8 cellular contexts compared by ENCODE assay signal in the genomic region with DNA sequence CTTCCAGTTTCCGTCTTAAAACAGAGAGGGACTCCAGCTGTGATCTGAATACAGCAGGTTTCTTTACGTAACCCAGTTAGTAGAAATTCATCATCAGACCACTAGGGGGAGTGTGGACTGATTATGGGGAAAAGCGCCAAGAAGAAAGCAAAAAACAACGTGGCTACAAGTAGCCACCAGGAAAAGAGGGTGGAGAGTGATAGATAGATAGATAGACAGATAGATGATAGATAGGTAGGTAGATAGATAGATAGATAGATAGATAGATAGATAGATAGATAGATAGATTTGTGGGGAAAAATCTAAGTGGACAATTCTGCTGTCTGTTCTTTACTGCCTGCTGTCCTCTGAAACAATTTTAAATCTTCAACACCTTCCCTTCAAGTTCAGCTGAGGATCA. TPM values are rescaled to one million over a fixed set of nuclear protein-coding genes. Genes with fewer than 3 reads are reported as not detected.
DNase-seq lines count a peak whose midpoint lies in the region; ATAC-seq and TF ChIP-seq lines count a peak whose summit lies in the region.

No MANE protein-coding gene starts in this region.

- no peak overlapping the region for H3K4me2 ChIP-seq in trophoblast cell (ENCODE audit: low read length)

- POLR2A ChIA-PET in WTC11 (lab: Charles Lee) = interaction anchor here (0.6 kb wide), 2 partner anchors 34 to 1271 kb away, joined by 3 to 4 read pairs; no protein-coding TSS in a partner anchor

- H4K8ac ChIP-seq in trophoblast cell (ENCODE audit: low read depth, low read length) = no peak overlapping the region

- no peak overlapping the region for H3K14ac ChIP-seq in trophoblast cell (ENCODE audit: low read length)

- no peak overlapping the region for H2AFZ ChIP-seq in trophoblast cell (ENCODE audit: insufficient read depth, low read length, poor library complexity)

- H4K91ac ChIP-seq in trophoblast cell (ENCODE audit: low read depth, low read length) = no peak overlapping the region

- H4K12ac ChIP-seq in trophoblast cell (ENCODE audit: low read depth, low read length) = no peak overlapping the region

- no peak overlapping the region for H3K9ac ChIP-seq in trophoblast cell (ENCODE audit: low read length)

- H3K27ac Mint-ChIP-seq in stimulated activated naive CD8-positive, alpha-beta T cell treated with anti-CD3 and anti-CD28 coated beads, Interleukin-15, amount 100 ng/mL, for 72 hours = peak overlapping the region in 1 of 2 donors; percentile 20
- H3K27ac Mint-ChIP-seq in WTC11 = no peak overlapping the region

- no peaks in the 10 kb centered on the region for H3K27me3 ChIP-seq in trophoblast cell (ENCODE audit: insufficient read depth, low read length)

- H3K9me3 ChIP-seq in trophoblast cell (ENCODE audit: insufficient read depth, low read depth, low read length) = no peaks in the 10 kb centered on the region

- no peak overlapping the region for H2BK5ac ChIP-seq in trophoblast cell (ENCODE audit: low read depth, low read length, poor library complexity)

- ATAC-seq in stimulated activated naive CD8-positive, alpha-beta T cell treated with anti-CD3 and anti-CD28 coated beads, Interleukin-15, amount 100 ng/mL, for 72 hours = peak; percentile 49
- no peak for ATAC-seq in stimulated activated naive CD8-positive, alpha-beta T cell treated with anti-CD3 and anti-CD28 coated beads, Interleukin-15, Interleukin-2, amounts not matched to agents 100 U/mL and 50 U/mL, for 24 hours
- peak; percentile 48 for ATAC-seq in HG02981 (IDR thresholded peaks at IDR 0.05; ENCODE audit: unreplicated experiment)
- ATAC-seq in WTC11 = peak; percentile 64
- ATAC-seq in HG03521 (IDR thresholded peaks at IDR 0.05; ENCODE audit: unreplicated experiment) = no peak

- CTCF ChIA-PET in WTC11 (lab: Charles Lee) = interaction anchor here (0.5 to 2.2 kb wide), 22 partner anchors 8 to 198 kb away, joined by 3 to 39 read pairs (median 5); a partner anchor contains a TSS

- no peak overlapping the region for H2BK12ac ChIP-seq in trophoblast cell (ENCODE audit: low read length)

- H3K27ac ChIP-seq in trophoblast cell (ENCODE audit: low read depth, low read length) = no peak overlapping the region

- peaks cover 22% of the 10 kb centered on the region for H3K27me3 Mint-ChIP-seq in stimulated activated naive CD8-positive, alpha-beta T cell treated with anti-CD3 and anti-CD28 coated beads, Interleukin-15, amount 100 ng/mL, for 72 hours
- peaks cover 6% of the 10 kb centered on the region for H3K27me3 Mint-ChIP-seq in WTC11 (ENCODE audit: low read depth)

- H2AK5ac ChIP-seq in trophoblast cell (ENCODE audit: low read length) = no peak overlapping the region

- H3K9me3 Mint-ChIP-seq in stimulated activated naive CD8-positive, alpha-beta T cell treated with anti-CD3 and anti-CD28 coated beads, Interleukin-15, amount 100 ng/mL, for 72 hours = no peaks in the 10 kb centered on the region
- H3K9me3 Mint-ChIP-seq in WTC11 = no peaks in the 10 kb centered on the region

- no peak overlapping the region for H3K23ac ChIP-seq in trophoblast cell (ENCODE audit: low read length)

- H2BK120ac ChIP-seq in trophoblast cell (ENCODE audit: insufficient read depth, low read length, poor library complexity) = no peak overlapping the region

- peak; percentile 14 to 36 for DNase-seq in stimulated activated naive CD8-positive, alpha-beta T cell treated with anti-CD3 and anti-CD28 coated beads, Interleukin-15, amount 100 ng/mL, for 72 hours
- DNase-seq in stimulated activated naive CD8-positive, alpha-beta T cell treated with anti-CD3 and anti-CD28 coated beads, Interleukin-15, Interleukin-2, amounts not matched to agents 100 U/mL and 50 U/mL, for 24 hours = no peak
- peak; percentile 88 for DNase-seq in NCI-H2227 (lab: John Stamatoyannopoulos, UW; ENCODE audit: unreplicated experiment)
- DNase-seq in WTC11 (ENCODE audit: low spot score) = no peak
- peak; percentile 66 for DNase-seq in glomerular endothelial cell (ENCODE audit: extremely low read depth, low read depth, low spot score)
- peak; percentile 27 to 97 for DNase-seq in trophoblast cell

- no CpG with 5 or more reads among the region's 4 CpGs for WGBS in trophoblast cell (ENCODE audit: extremely low coverage, insufficient coverage, insufficient read length)

- peak overlapping the region; percentile 2 to 5 for H3K4me3 Mint-ChIP-seq in stimulated activated naive CD8-positive, alpha-beta T cell treated with anti-CD3 and anti-CD28 coated beads, Interleukin-15, amount 100 ng/mL, for 72 hours
- no peak overlapping the region for H3K4me3 Mint-ChIP-seq in WTC11

- H3K4me1 Mint-ChIP-seq in stimulated activated naive CD8-positive, alpha-beta T cell treated with anti-CD3 and anti-CD28 coated beads, Interleukin-15, amount 100 ng/mL, for 72 hours = peaks cover 18% of the 10 kb centered on the region
- peaks cover 11% of the 10 kb centered on the region for H3K4me1 Mint-ChIP-seq in WTC11

- no peaks in the 10 kb centered on the region for H3K79me2 ChIP-seq in trophoblast cell (ENCODE audit: control insufficient read depth, insufficient read depth, low read length, poor library complexity)

- H3K18ac ChIP-seq in trophoblast cell (ENCODE audit: low read length) = no peak overlapping the region

- no peaks in the 10 kb centered on the region for H3K36me3 ChIP-seq in trophoblast cell (ENCODE audit: control insufficient read depth in 1 of 2, insufficient read depth in 2 of 2, low read length in 2 of 2)

- no peak overlapping the region for H3K4ac ChIP-seq in trophoblast cell (ENCODE audit: low read depth, low read length)

- H3K4me1 ChIP-seq in trophoblast cell (ENCODE audit: control insufficient read depth in 1 of 2, insufficient read depth in 2 of 2, low read length in 2 of 2) = peaks cover 14 to 23% of the 10 kb centered on the region in 2 experiments

- no peaks in the 10 kb centered on the region for H3K36me3 Mint-ChIP-seq in WTC11

- H3K79me1 ChIP-seq in trophoblast cell (ENCODE audit: low read length) = peaks cover 16% of the 10 kb centered on the region

- no peak overlapping the region for H3K4me3 ChIP-seq in trophoblast cell (ENCODE audit: low read depth, low read length)

- peak; percentile 87 for TF ChIP-seq CTCF in WTC11 (IDR thresholded peaks at IDR 0.05)

TF ChIP-seq in WTC11, 78 proteins besides CTCF, POLR2A, EP300 and RAD21:
- TF ChIP-seq ESRRA (CRISPR knock-in tag; IDR thresholded peaks at IDR 0.05; ENCODE audit: borderline replicate concordance) (no peak), TP53 (CRISPR knock-in tag; IDR thresholded peaks at IDR 0.05) (no peak), NR3C1 (CRISPR knock-in tag; conservative IDR thresholded peaks at IDR 0.05; ENCODE audit: low read depth) (no peak)

RNA-seq across cellular contexts. Expression of a gene that starts 12.7 kb away (rescaled TPM):
- total RNA-seq in WTC11 (2021) (0.18 to 0.22 TPM in 2 of 3 replicates, not detected in the other), glomerular endothelial cell (not detected in 2 replicates)
- polyA plus RNA-seq in trophoblast cell (2013) = 0.05 and 0.08 TPM in 2 replicates

RNA-seq across cellular contexts. Expression of a gene that starts 34.2 kb away (rescaled TPM):
- total RNA-seq in WTC11 (2021) (not detected in 3 replicates), glomerular endothelial cell (not detected in 2 replicates)
- 0.05 and 0.06 TPM in 2 replicates for polyA plus RNA-seq in trophoblast cell (2013)

RNA-seq across cellular contexts. Expression of a gene that starts 55.8 kb away (rescaled TPM):
- 135 to 148 TPM (median 147 TPM) in 3 replicates for total RNA-seq in WTC11 (2021)
- 68.5 and 97.4 TPM in 2 replicates for total RNA-seq in glomerular endothelial cell
- polyA plus RNA-seq in trophoblast cell (2013) = 219 and 229 TPM in 2 replicates

Comparison
In these comparisons a context has a peak if more than half of its experiments do, and no peak if none do; other contexts are left out.
1. ATAC-seq: peak in stimulated activated naive CD8-positive, alpha-beta T cell treated with anti-CD3 and anti-CD28 coated beads, Interleukin-15, amount 100 ng/mL, for 72 hours (single experiment), HG02981 (single experiment) and WTC11 (single experiment); none in stimulated activated naive CD8-positive, alpha-beta T cell treated with anti-CD3 and anti-CD28 coated beads, Interleukin-15, Interleukin-2, amounts not matched to agents 100 U/mL and 50 U/mL, for 24 hours (single experiment) and HG03521 (single experiment).
2. DNase-seq: peak in stimulated activated naive CD8-positive, alpha-beta T cell treated with anti-CD3 and anti-CD28 coated beads, Interleukin-15, amount 100 ng/mL, for 72 hours (2 of 2), NCI-H2227 (single experiment), glomerular endothelial cell (single experiment) and trophoblast cell (2 of 2); none in stimulated activated naive CD8-positive, alpha-beta T cell treated with anti-CD3 and anti-CD28 coated beads, Interleukin-15, Interleukin-2, amounts not matched to agents 100 U/mL and 50 U/mL, for 24 hours (single experiment) and WTC11 (single experiment).